In the genomic region with DNA sequence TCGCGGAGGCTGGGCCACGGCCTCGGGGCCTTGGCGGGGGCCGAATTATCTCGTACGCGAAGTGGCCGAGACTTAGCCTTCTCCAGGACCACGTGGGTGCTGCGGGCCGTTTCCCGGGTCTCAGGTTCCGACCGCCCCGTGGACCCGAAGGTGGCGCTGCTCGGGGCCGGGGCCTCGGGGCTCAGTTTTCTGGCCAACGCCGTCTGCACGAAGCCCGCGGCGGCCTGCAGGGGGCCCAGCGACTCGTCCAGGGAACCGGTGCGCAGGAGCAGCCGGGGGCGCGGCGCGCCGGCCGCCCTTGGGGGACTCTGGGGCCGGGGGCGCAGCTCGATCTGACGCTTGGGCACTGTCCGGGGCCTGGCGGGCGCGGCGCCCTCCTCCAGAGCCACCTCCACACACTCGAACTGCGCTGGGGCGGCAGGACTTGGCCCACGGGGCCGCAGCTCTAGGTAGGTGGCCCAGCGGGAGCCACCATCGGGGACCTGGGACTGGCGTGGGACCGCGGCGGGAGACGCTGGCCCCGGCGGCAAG, we compare ENCODE assay signal across 1 cellular context.
TF ChIP-seq lines count a peak whose summit lies in the region.

No MANE protein-coding gene starts in this region.

TF ChIP-seq in GM12878, 131 proteins besides CTCF, POLR2A, EP300 and RAD21 (continued from another document):
- TF ChIP-seq ZNF207 (IDR thresholded peaks at IDR 0.05; ENCODE audit: borderline replicate concordance) (no peak), YY1 (IDR thresholded peaks at IDR 0.05; ENCODE audit: low read depth, low read length) (no peak), EZH2 (IDR thresholded peaks at IDR 0.05; ENCODE audit: borderline replicate concordance, control insufficient read depth, low read depth, low read length) (no peak)
